ENCODE assay signal across 8 cellular contexts in the genomic region with DNA sequence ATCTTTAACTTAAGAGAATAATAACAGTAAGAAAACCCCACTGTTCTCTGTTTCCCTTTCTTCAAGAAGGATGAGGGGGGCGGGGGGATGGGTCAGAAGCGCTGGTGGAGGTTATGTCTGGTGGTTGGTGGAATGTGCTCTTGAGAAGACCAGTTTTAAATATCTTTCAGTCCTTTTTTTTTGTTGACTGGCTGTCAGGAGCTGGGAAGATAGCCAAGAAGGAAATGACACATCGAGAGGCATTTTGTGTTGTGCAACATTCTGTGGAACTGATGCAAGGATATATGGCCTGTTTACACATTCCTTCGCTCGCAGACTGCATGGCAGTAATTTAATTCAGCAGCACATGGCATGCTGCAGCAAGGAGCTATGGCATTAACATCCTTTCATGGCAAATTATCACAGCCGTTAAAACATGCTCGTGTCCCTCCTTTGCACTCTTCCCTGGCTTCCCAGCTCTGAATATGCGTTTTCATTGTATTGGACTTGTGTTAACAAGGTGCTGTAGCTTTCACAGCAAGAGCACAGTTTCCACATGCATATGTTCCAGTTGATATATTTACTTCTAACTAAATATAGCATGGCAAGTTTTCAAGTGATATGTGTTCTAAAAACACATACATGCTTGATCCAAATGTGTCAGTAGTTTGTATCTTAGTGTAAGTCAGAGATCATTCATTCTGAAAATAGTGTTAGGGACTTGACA.
DNase-seq lines count a peak whose midpoint lies in the region; ATAC-seq and TF ChIP-seq lines count a peak whose summit lies in the region.

No MANE protein-coding gene starts in this region.

- 20 to 21% methylated on average over 6 to 7 of the region's 8 CpGs for WGBS in gastroesophageal sphincter (ENCODE audit: low coverage in 1 of 2), 2 donors
- WGBS in trophoblast cell (ENCODE audit: extremely low coverage, insufficient coverage, insufficient read length) = no CpG with 5 or more reads among the region's 8 CpGs

- intact Hi-C loops in activated CD4-positive, alpha-beta T cell treated with anti-CD3 and anti-CD28 coated beads for 36 hours (cut with DNase I, micrococcal nuclease) = loop anchor here (1.0 to 2.0 kb wide), 2 partner anchors 9 to 33 kb away; no protein-coding TSS in a partner anchor
- intact Hi-C loops in activated CD4-positive, alpha-beta memory T cell treated with anti-CD3 and anti-CD28 coated beads for 36 hours (cut with micrococcal nuclease) = loop anchor here (1.0 to 2.0 kb wide), 3 partner anchors 8 to 40 kb away; no protein-coding TSS in a partner anchor
- intact Hi-C loops in dorsolateral prefrontal cortex (cut with DNase I) = no loop called here

- peaks cover 59% of the 10 kb centered on the region for H3K36me3 Mint-ChIP-seq in activated CD4-positive, alpha-beta T cell treated with anti-CD3 and anti-CD28 coated beads for 36 hours (ENCODE audit: low read depth)
- H3K36me3 Mint-ChIP-seq in activated CD4-positive, alpha-beta T cell treated with anti-CD3 and anti-CD28 coated beads, Interleukin-2, amount 10 ng/mL, durations not matched to agents 7 days and 5 days (ENCODE audit: low read depth) = peaks cover 35% of the 10 kb centered on the region
- peaks cover 83% of the 10 kb centered on the region for H3K36me3 Mint-ChIP-seq in activated CD4-positive, alpha-beta memory T cell treated with anti-CD3 and anti-CD28 coated beads for 36 hours

- H3K18ac ChIP-seq in trophoblast cell (ENCODE audit: low read length) = no peak overlapping the region

- H3K23ac ChIP-seq in trophoblast cell (ENCODE audit: low read length) = no peak overlapping the region

- peak overlapping the region; percentile 10 for H3K4me3 Mint-ChIP-seq in activated CD4-positive, alpha-beta T cell treated with anti-CD3 and anti-CD28 coated beads for 36 hours
- no peak overlapping the region for H3K4me3 Mint-ChIP-seq in activated CD4-positive, alpha-beta T cell treated with anti-CD3 and anti-CD28 coated beads, Interleukin-2, amount 10 ng/mL, durations not matched to agents 7 days and 5 days
- peak overlapping the region; percentile 34 for H3K4me3 Mint-ChIP-seq in activated CD4-positive, alpha-beta memory T cell treated with anti-CD3 and anti-CD28 coated beads for 36 hours

- no peak overlapping the region for H4K8ac ChIP-seq in trophoblast cell (ENCODE audit: low read depth, low read length)

- no peak overlapping the region for H2BK5ac ChIP-seq in trophoblast cell (ENCODE audit: low read depth, low read length, poor library complexity)

- no peak overlapping the region for H4K12ac ChIP-seq in trophoblast cell (ENCODE audit: low read depth, low read length)

- H3K4ac ChIP-seq in trophoblast cell (ENCODE audit: low read depth, low read length) = no peak overlapping the region

- H3K27me3 ChIP-seq in gastroesophageal sphincter (peaks cover 16% of the 10 kb centered on the region), trophoblast cell (ENCODE audit: insufficient read depth, low read length) (no peaks in the 10 kb centered on the region), dorsolateral prefrontal cortex (peaks cover 0 to 7% (median 0%) of the 10 kb centered on the region in 45 donors)

- no peak overlapping the region for H3K9ac ChIP-seq in trophoblast cell (ENCODE audit: low read length)

- H3K79me2 ChIP-seq in trophoblast cell (ENCODE audit: control insufficient read depth, insufficient read depth, low read length, poor library complexity) = no peaks in the 10 kb centered on the region

- H3K14ac ChIP-seq in trophoblast cell (ENCODE audit: low read length) = no peak overlapping the region

- H3K36me3 ChIP-seq in gastroesophageal sphincter (no peaks in the 10 kb centered on the region), trophoblast cell (ENCODE audit: control insufficient read depth in 1 of 2, insufficient read depth in 2 of 2, low read length in 2 of 2) (peaks cover 0 to 2% of the 10 kb centered on the region in 2 experiments)

- POLR2A ChIA-PET in activated CD4-positive, alpha-beta T cell treated with anti-CD3 and anti-CD28 coated beads for 36 hours (lab: Charles Lee) = interaction anchor here (0.6 to 1.0 kb wide), 2 partner anchors 8 to 464 kb away, joined by 3 to 7 read pairs; no protein-coding TSS in a partner anchor
- POLR2A ChIA-PET in activated CD4-positive, alpha-beta T cell treated with anti-CD3 and anti-CD28 coated beads, Interleukin-2, amount 10 ng/mL, durations not matched to agents 7 days and 5 days (lab: Charles Lee) = no interaction called here
- POLR2A ChIA-PET in activated CD4-positive, alpha-beta memory T cell treated with anti-CD3 and anti-CD28 coated beads for 36 hours (lab: Charles Lee) = interaction anchor here (0.7 to 1.3 kb wide), 4 partner anchors 12 to 478 kb away, joined by 3 to 4 read pairs (median 3); a partner anchor contains a TSS

- peak overlapping the region; percentile 44 for H3K4me2 ChIP-seq in trophoblast cell (ENCODE audit: low read length)

- H3K4me3 ChIP-seq in gastroesophageal sphincter (no peak overlapping the region), trophoblast cell (ENCODE audit: low read depth, low read length) (no peak overlapping the region), dorsolateral prefrontal cortex (peak overlapping the region in 3 of 59 donors; percentile 15 to 30 (median 15))

- CTCF ChIA-PET in activated CD4-positive, alpha-beta T cell treated with anti-CD3 and anti-CD28 coated beads for 36 hours (lab: Charles Lee) = interaction anchor here (1.0 kb wide), 1 partner anchor 10 kb away, joined by 3 read pairs; no protein-coding TSS in a partner anchor
- CTCF ChIA-PET in activated CD4-positive, alpha-beta T cell treated with anti-CD3 and anti-CD28 coated beads, Interleukin-2, amount 10 ng/mL, durations not matched to agents 7 days and 5 days (lab: Charles Lee) = no interaction called here
- CTCF ChIA-PET in activated CD4-positive, alpha-beta memory T cell treated with anti-CD3 and anti-CD28 coated beads for 36 hours (lab: Charles Lee) = interaction anchor here (0.6 to 0.9 kb wide), 2 partner anchors 246 to 269 kb away, joined by 3 to 4 read pairs; no protein-coding TSS in a partner anchor

- H3K9me3 ChIP-seq in gastroesophageal sphincter = no peaks in the 10 kb centered on the region
- peaks cover 1% of the 10 kb centered on the region for H3K9me3 ChIP-seq in trophoblast cell (ENCODE audit: insufficient read depth, low read depth, low read length)

- H3K79me1 ChIP-seq in trophoblast cell (ENCODE audit: low read length) = no peaks in the 10 kb centered on the region

- peak overlapping the region; percentile 91 for H3K27ac Mint-ChIP-seq in activated CD4-positive, alpha-beta T cell treated with anti-CD3 and anti-CD28 coated beads for 36 hours
- H3K27ac Mint-ChIP-seq in activated CD4-positive, alpha-beta T cell treated with anti-CD3 and anti-CD28 coated beads, Interleukin-2, amount 10 ng/mL, durations not matched to agents 7 days and 5 days = no peak overlapping the region
- peak overlapping the region; percentile 88 for H3K27ac Mint-ChIP-seq in activated CD4-positive, alpha-beta memory T cell treated with anti-CD3 and anti-CD28 coated beads for 36 hours

- peak; percentile 63 for DNase-seq in activated CD4-positive, alpha-beta T cell treated with anti-CD3 and anti-CD28 coated beads for 36 hours
- DNase-seq in activated CD4-positive, alpha-beta T cell treated with anti-CD3 and anti-CD28 coated beads, Interleukin-2, amount 10 ng/mL, durations not matched to agents 7 days and 5 days = no peak
- DNase-seq in NCI-H1436 treated with DMSO at 0.1 percent for 48 hours (lab: John Stamatoyannopoulos, UW) (peak; percentile 32), trophoblast cell (peak; percentile 87 to 97), dorsolateral prefrontal cortex (no peak)
- DNase-seq in activated CD4-positive, alpha-beta memory T cell treated with anti-CD3 and anti-CD28 coated beads for 36 hours = peak; percentile 72

- no peak for TF ChIP-seq EP300 in gastroesophageal sphincter (IDR thresholded peaks at IDR 0.05)

- H3K27ac ChIP-seq in gastroesophageal sphincter (peak overlapping the region in 3 of 4 donors; percentile 21 to 49 (median 23)), trophoblast cell (ENCODE audit: low read depth, low read length) (peak overlapping the region; percentile 80), dorsolateral prefrontal cortex (peak overlapping the region in 26 of 59 donors; percentile 2 to 80 (median 44))

- TF ChIP-seq CTCF in gastroesophageal sphincter (IDR thresholded peaks at IDR 0.05) (no peak), dorsolateral prefrontal cortex (IDR thresholded peaks at IDR 0.05 in 54 of 56, conservative IDR thresholded peaks at IDR 0.05 in 2 of 56; ENCODE audit: low read depth in 1 of 56, partially characterized antibody in 56 of 56) (no peak)

- H3K27me3 Mint-ChIP-seq in activated CD4-positive, alpha-beta T cell treated with anti-CD3 and anti-CD28 coated beads for 36 hours = peaks cover 1% of the 10 kb centered on the region
- H3K27me3 Mint-ChIP-seq in activated CD4-positive, alpha-beta T cell treated with anti-CD3 and anti-CD28 coated beads, Interleukin-2, amount 10 ng/mL, durations not matched to agents 7 days and 5 days = no peaks in the 10 kb centered on the region
- no peaks in the 10 kb centered on the region for H3K27me3 Mint-ChIP-seq in activated CD4-positive, alpha-beta memory T cell treated with anti-CD3 and anti-CD28 coated beads for 36 hours

- no peak overlapping the region for H2BK12ac ChIP-seq in trophoblast cell (ENCODE audit: low read length)

- TF ChIP-seq POLR2A in gastroesophageal sphincter (IDR thresholded peaks at IDR 0.05) = no peak

- peaks cover 2% of the 10 kb centered on the region for H3K9me3 Mint-ChIP-seq in activated CD4-positive, alpha-beta T cell treated with anti-CD3 and anti-CD28 coated beads for 36 hours (ENCODE audit: low read depth)
- H3K9me3 Mint-ChIP-seq in activated CD4-positive, alpha-beta T cell treated with anti-CD3 and anti-CD28 coated beads, Interleukin-2, amount 10 ng/mL, durations not matched to agents 7 days and 5 days = no peaks in the 10 kb centered on the region
- H3K9me3 Mint-ChIP-seq in activated CD4-positive, alpha-beta memory T cell treated with anti-CD3 and anti-CD28 coated beads for 36 hours = no peaks in the 10 kb centered on the region

- peaks cover 86% of the 10 kb centered on the region for H3K4me1 Mint-ChIP-seq in activated CD4-positive, alpha-beta T cell treated with anti-CD3 and anti-CD28 coated beads for 36 hours
- H3K4me1 Mint-ChIP-seq in activated CD4-positive, alpha-beta T cell treated with anti-CD3 and anti-CD28 coated beads, Interleukin-2, amount 10 ng/mL, durations not matched to agents 7 days and 5 days = peaks cover 72% of the 10 kb centered on the region
- peaks cover 92% of the 10 kb centered on the region for H3K4me1 Mint-ChIP-seq in activated CD4-positive, alpha-beta memory T cell treated with anti-CD3 and anti-CD28 coated beads for 36 hours (ENCODE audit: low read depth)

- H3K4me1 ChIP-seq in gastroesophageal sphincter (peaks cover 0 to 17% (median 8%) of the 10 kb centered on the region in 3 donors), trophoblast cell (ENCODE audit: control insufficient read depth in 1 of 2, insufficient read depth in 2 of 2, low read length in 2 of 2) (peaks cover 0 to 8% of the 10 kb centered on the region in 2 experiments)

- no peak overlapping the region for H4K91ac ChIP-seq in trophoblast cell (ENCODE audit: low read depth, low read length)

- H2AK5ac ChIP-seq in trophoblast cell (ENCODE audit: low read length) = no peak overlapping the region

- H2AFZ ChIP-seq in trophoblast cell (ENCODE audit: insufficient read depth, low read length, poor library complexity) = no peak overlapping the region

- peak; percentile 61 for ATAC-seq in activated CD4-positive, alpha-beta T cell treated with anti-CD3 and anti-CD28 coated beads for 36 hours
- peak; percentile 83 for ATAC-seq in gastroesophageal sphincter
- ATAC-seq in GM21515 (IDR thresholded peaks at IDR 0.05; ENCODE audit: unreplicated experiment) = no peak

- no peak overlapping the region for H2BK120ac ChIP-seq in trophoblast cell (ENCODE audit: insufficient read depth, low read length, poor library complexity)

Comparison
In these comparisons a context has a peak if more than half of its experiments do, and no peak if none do; other contexts are left out.
1. DNase-seq: peak in activated CD4-positive, alpha-beta T cell treated with anti-CD3 and anti-CD28 coated beads for 36 hours (single experiment), NCI-H1436 treated with DMSO at 0.1 percent for 48 hours (single experiment), activated CD4-positive, alpha-beta memory T cell treated with anti-CD3 and anti-CD28 coated beads for 36 hours (single experiment) and trophoblast cell (2 of 2); none in activated CD4-positive, alpha-beta T cell treated with anti-CD3 and anti-CD28 coated beads, Interleukin-2, amount 10 ng/mL, durations not matched to agents 7 days and 5 days (single experiment) and dorsolateral prefrontal cortex (0 of 10).
2. intact Hi-C loops: an anchor here in activated CD4-positive, alpha-beta T cell treated with anti-CD3 and anti-CD28 coated beads for 36 hours (1.0 to 2.0 kb wide) and activated CD4-positive, alpha-beta memory T cell treated with anti-CD3 and anti-CD28 coated beads for 36 hours (1.0 to 2.0 kb wide); none called in dorsolateral prefrontal cortex.